Comparison of ENCODE assay signal across 10 cellular contexts in genomic region chr5:74765201-74765600, GRCh38. TPM values are rescaled to one million over a fixed set of nuclear protein-coding genes. Genes with fewer than 3 reads are reported as not detected.
DNase-seq lines count a peak whose midpoint lies in the region; ATAC-seq and TF ChIP-seq lines count a peak whose summit lies in the region.
"Had no signal": no experiment of that assay in that cellular context is flagged by ENCODE, and none has a peak within 500 bp of the region (broad histone marks: within the 10 kb centered on the region; RNA-seq: fewer than 3 reads in every experiment).

No MANE protein-coding gene starts in this region.

- DNase-seq in activated T-helper 1 cell treated with anti-CD3 and anti-CD28 coated beads, Interleukin-12 subunit alpha, Interleukin-12 subunit beta, Interleukin-2, Interleukin-4 antibody, amounts not matched to agents 30 ng/mL and 10 ng/mL and 1 ng/mL, durations not matched to agents 14 hours and 24 hours and 36 hours (ENCODE audit: low spot score), result no peak
- DNase-seq in left kidney (ENCODE audit: low read depth, low spot score) (peak; percentile 11), cerebellar nuclear complex (lab: John Stamatoyannopoulos, UW) (no peak), omental fat pad (ENCODE audit: low spot score) (no peak), lower leg skin (ENCODE audit: low spot score in 2 of 2) (no peak)
- no peak for DNase-seq in stimulated activated CD4-positive, alpha-beta T cell treated with anti-CD3 and anti-CD28 coated beads, Interleukin-4, amount 100 ng/mL, for 1 hour
- DNase-seq: activated CD4-positive, alpha-beta T cell treated with anti-CD3 and anti-CD28 coated beads for 4 hours; MV-4-11 had no signal

- peak overlapping the region; percentile 98 for H3K4me3 Mint-ChIP-seq in activated T-helper 1 cell treated with anti-CD3 and anti-CD28 coated beads, Interleukin-12 subunit alpha, Interleukin-12 subunit beta, Interleukin-2, Interleukin-4 antibody, amounts not matched to agents 30 ng/mL and 10 ng/mL and 1 ng/mL, durations not matched to agents 14 hours and 24 hours and 36 hours

- intact Hi-C loops in activated T-helper 1 cell treated with anti-CD3 and anti-CD28 coated beads, Interleukin-12 subunit alpha, Interleukin-12 subunit beta, Interleukin-2, Interleukin-4 antibody, amounts not matched to agents 30 ng/mL and 10 ng/mL and 1 ng/mL, durations not matched to agents 14 hours and 24 hours and 36 hours (cut with micrococcal nuclease), result loop anchor here (5.0 to 10.0 kb wide), 5 partner anchors 87 to 1492 kb away; partner anchors contain the start of genes ENC1 and POC5
- intact Hi-C loops in lower leg skin (cut with DNase I; ENCODE audit: low total_unique reads), result no loop called here

- TF ChIP-seq CTCF in omental fat pad (IDR thresholded peaks at IDR 0.05) (no peak), lower leg skin (IDR thresholded peaks at IDR 0.05) (no peak)

- no peaks in the 10 kb centered on the region for H3K27me3 Mint-ChIP-seq in activated T-helper 1 cell treated with anti-CD3 and anti-CD28 coated beads, Interleukin-12 subunit alpha, Interleukin-12 subunit beta, Interleukin-2, Interleukin-4 antibody, amounts not matched to agents 30 ng/mL and 10 ng/mL and 1 ng/mL, durations not matched to agents 14 hours and 24 hours and 36 hours (ENCODE audit: insufficient read depth)

- H3K9me3 ChIP-seq in BLaER1 (no peaks in the 10 kb centered on the region), HUES48 (ENCODE audit: control insufficient read depth, insufficient read depth, low read length) (no peaks in the 10 kb centered on the region)

- peak overlapping the region; percentile 89 for H3K9ac ChIP-seq in BLaER1
- no peak overlapping the region for H3K9ac ChIP-seq in HUES48 (ENCODE audit: low read depth, low read length)

- H3K4me2 ChIP-seq in BLaER1, result peak overlapping the region; percentile 92

- H3K27ac ChIP-seq in BLaER1, result no peak overlapping the region
- no peak overlapping the region for H3K27ac ChIP-seq in HUES48 (ENCODE audit: low read depth, low read length)

- WGBS in lower leg skin, 2 donors, result 63 to 68% methylated on average over 9 of the region's 9 CpGs

- H3K4me3 ChIP-seq in BLaER1 (no peak overlapping the region; the same call in 1 of the 2 replicates), HUES48 (ENCODE audit: low read depth, low read length) (0 out of 2 replicates have a peak overlapping the region, but pooled peaks have one; percentile 99), lower leg skin (ENCODE audit: low read depth, poor library complexity, severe bottlenecking) (no peak overlapping the region)

- peaks cover 26% of the 10 kb centered on the region for H3K4me1 ChIP-seq in BLaER1
- peaks cover 5% of the 10 kb centered on the region; the same call in 1 of the 2 replicates for H3K4me1 ChIP-seq in HUES48 (ENCODE audit: control insufficient read depth, insufficient read depth, low read length)

- no peaks in the 10 kb centered on the region for H3K27me3 ChIP-seq in BLaER1
- H3K27me3 ChIP-seq in HUES48 (ENCODE audit: control insufficient read depth, insufficient read depth, low read length), result no peaks in the 10 kb centered on the region

- no peak for ATAC-seq in omental fat pad (ENCODE audit: low FRiP score)

- H4K20me1 ChIP-seq in BLaER1, result peaks cover 45% of the 10 kb centered on the region; the same call in 1 of the 2 replicates

- peaks cover 26% of the 10 kb centered on the region for H3K36me3 Mint-ChIP-seq in activated T-helper 1 cell treated with anti-CD3 and anti-CD28 coated beads, Interleukin-12 subunit alpha, Interleukin-12 subunit beta, Interleukin-2, Interleukin-4 antibody, amounts not matched to agents 30 ng/mL and 10 ng/mL and 1 ng/mL, durations not matched to agents 14 hours and 24 hours and 36 hours (ENCODE audit: low read depth)

- no peak for TF ChIP-seq POLR2A in lower leg skin (IDR thresholded peaks at IDR 0.05)

- H3K4me1 Mint-ChIP-seq in activated T-helper 1 cell treated with anti-CD3 and anti-CD28 coated beads, Interleukin-12 subunit alpha, Interleukin-12 subunit beta, Interleukin-2, Interleukin-4 antibody, amounts not matched to agents 30 ng/mL and 10 ng/mL and 1 ng/mL, durations not matched to agents 14 hours and 24 hours and 36 hours (ENCODE audit: low read depth), result peaks cover 30% of the 10 kb centered on the region

- H3K9me3 Mint-ChIP-seq in activated T-helper 1 cell treated with anti-CD3 and anti-CD28 coated beads, Interleukin-12 subunit alpha, Interleukin-12 subunit beta, Interleukin-2, Interleukin-4 antibody, amounts not matched to agents 30 ng/mL and 10 ng/mL and 1 ng/mL, durations not matched to agents 14 hours and 24 hours and 36 hours, result no peaks in the 10 kb centered on the region

- H3K36me3 ChIP-seq in BLaER1 (peaks cover 45% of the 10 kb centered on the region), HUES48 (ENCODE audit: control insufficient read depth, insufficient read depth, low read length) (peaks cover 53% of the 10 kb centered on the region)

- peak overlapping the region; percentile 75 for H3K27ac Mint-ChIP-seq in activated T-helper 1 cell treated with anti-CD3 and anti-CD28 coated beads, Interleukin-12 subunit alpha, Interleukin-12 subunit beta, Interleukin-2, Interleukin-4 antibody, amounts not matched to agents 30 ng/mL and 10 ng/mL and 1 ng/mL, durations not matched to agents 14 hours and 24 hours and 36 hours

RNA-seq across cellular contexts. Expression of gene GFM2, which starts 1.7 kb away (rescaled TPM):
- 32.4 and 35.5 TPM in 2 replicates for total RNA-seq in activated T-helper 1 cell treated with anti-CD3 and anti-CD28 coated beads, Interleukin-12 subunit alpha, Interleukin-12 subunit beta, Interleukin-2, Interleukin-4 antibody, amounts not matched to agents 30 ng/mL and 10 ng/mL and 1 ng/mL, durations not matched to agents 14 hours and 24 hours and 36 hours
- 10 to 100 TPM; 15.9 to 23.5 (median 18.3) TPM for total RNA-seq in omental fat pad
- total RNA-seq in lower leg skin, result 10 to 100 TPM; 16.7 to 19.9 (median 19.6) TPM

RNA-seq across cellular contexts. Expression of gene NSA2, which starts 1.8 kb away (rescaled TPM):
- 89.0 and 94.9 TPM in 2 replicates for total RNA-seq in activated T-helper 1 cell treated with anti-CD3 and anti-CD28 coated beads, Interleukin-12 subunit alpha, Interleukin-12 subunit beta, Interleukin-2, Interleukin-4 antibody, amounts not matched to agents 30 ng/mL and 10 ng/mL and 1 ng/mL, durations not matched to agents 14 hours and 24 hours and 36 hours
- total RNA-seq in omental fat pad (100 to 1,000 TPM in 2 of 4 donors, 10 to 100 TPM in 2; 86.1 to 115 (median 101) TPM), lower leg skin (100 to 1,000 TPM in 1 of 4 donors, 10 to 100 TPM in 3; 78.0 to 128 (median 85.3) TPM)
